ENCODE assay signal across 14 cellular contexts in genomic region chr4:41178372-41179085, GRCh38. TPM values are rescaled to one million over a fixed set of nuclear protein-coding genes. Genes with fewer than 3 reads are reported as not detected.
DNase-seq lines count a peak whose midpoint lies in the region; ATAC-seq, FAIRE-seq and TF ChIP-seq lines count a peak whose summit lies in the region.
"Had no signal": no experiment of that assay in that cellular context is flagged by ENCODE, and none has a peak within 500 bp of the region (broad histone marks: within the 10 kb centered on the region; RNA-seq: fewer than 3 reads in every experiment).

No MANE protein-coding gene starts in this region.

- no peak for ATAC-seq in GM21717 (IDR thresholded peaks at IDR 0.05; ENCODE audit: unreplicated experiment)
- ATAC-seq: natural killer cell had no signal

- no peaks in the 10 kb centered on the region for H3K27me3 ChIP-seq in keratinocyte (ENCODE audit: control insufficient read depth, extremely low read depth, insufficient read depth, low read length)
- no peaks in the 10 kb centered on the region for H3K27me3 ChIP-seq in suprapubic skin

- H3K36me3 ChIP-seq in keratinocyte (ENCODE audit: control insufficient read depth in 2 of 2, extremely low read depth in 1 of 2, insufficient read depth in 2 of 2, low read length in 2 of 2) (no peaks in the 10 kb centered on the region), suprapubic skin (no peaks in the 10 kb centered on the region)

- peaks cover 2% of the 10 kb centered on the region for H3K9me1 ChIP-seq in keratinocyte (ENCODE audit: control insufficient read depth, extremely low read depth, insufficient read depth, low read length)

- TF ChIP-seq CTCF in keratinocyte (optimal IDR thresholded peaks at IDR 0.05 in 1 of 3, IDR thresholded peaks at IDR 0.05 in 1 of 3, conservative IDR thresholded peaks at IDR 0.05 in 1 of 3; ENCODE audit: extremely low read depth in 1 of 3, insufficient read depth in 2 of 3, low read length in 3 of 3) (no peak), suprapubic skin (IDR thresholded peaks at IDR 0.05) (no peak)

- H3K79me2 ChIP-seq in keratinocyte (ENCODE audit: control insufficient read depth, insufficient read depth, low read length) = peaks cover 91% of the 10 kb centered on the region

- dilution Hi-C loops in keratinocyte (cut with MboI; ENCODE audit: extremely low pct_ligation_motif_present, low sequenced_read_pairs) = no loop called here

- FAIRE-seq in keratinocyte (lab: Jason Lieb, UNC) = peak; percentile 78
- FAIRE-seq: G401.6, TTC549 had no signal

- no peak for TF ChIP-seq EP300 in suprapubic skin (IDR thresholded peaks at IDR 0.05)

- no peaks in the 10 kb centered on the region for H3K36me3 Mint-ChIP-seq in T-helper 2 cell treated with Interferon-gamma antibody and Interleukin-4, amounts not matched to agents 5 μg/mL and 100 μg/mL, for 36 hours (ENCODE audit: low read depth)
- H3K36me3 Mint-ChIP-seq: IgD-negative memory B cell, natural killer cell had no signal

- H3K4me1 ChIP-seq in keratinocyte (ENCODE audit: control insufficient read depth, extremely low read depth, insufficient read depth, low read length) (peaks cover 25% of the 10 kb centered on the region), suprapubic skin (peaks cover 40% of the 10 kb centered on the region)

- no peak overlapping the region for H3K4me2 ChIP-seq in keratinocyte (ENCODE audit: control insufficient read depth, extremely low read depth, insufficient read depth, low read depth, low read length)

- H3K27ac ChIP-seq in keratinocyte (ENCODE audit: control insufficient read depth, insufficient read depth, low read length) = no peak overlapping the region
- H3K27ac ChIP-seq in suprapubic skin = peak overlapping the region; percentile 48

- no peak for TF ChIP-seq POLR2A in suprapubic skin (IDR thresholded peaks at IDR 0.05)

- H3K4me3 Mint-ChIP-seq in T-helper 2 cell treated with Interferon-gamma antibody and Interleukin-4, amounts not matched to agents 5 μg/mL and 100 μg/mL, for 36 hours = no peak overlapping the region
- H3K4me3 Mint-ChIP-seq: IgD-negative memory B cell, natural killer cell had no signal

- H4K20me1 ChIP-seq in keratinocyte (ENCODE audit: control insufficient read depth, extremely low read depth, insufficient read depth, low read length) = peaks cover 5% of the 10 kb centered on the region

- no peak overlapping the region for H3K9ac ChIP-seq in keratinocyte (ENCODE audit: control insufficient read depth, extremely low read depth, insufficient read depth, low read length)

- H3K4me3 ChIP-seq in keratinocyte (ENCODE audit: control insufficient read depth in 2 of 3, extremely low read depth in 1 of 3, insufficient read depth in 2 of 3, low read depth in 1 of 3, low read length in 3 of 3) (no peak overlapping the region), suprapubic skin (no peak overlapping the region)

- 78% methylated on average over 4 of the region's 4 CpGs for WGBS in suprapubic skin

- H2AFZ ChIP-seq in keratinocyte (ENCODE audit: control insufficient read depth, low read length) = no peak overlapping the region

- no peaks in the 10 kb centered on the region for H3K9me3 ChIP-seq in keratinocyte (ENCODE audit: control insufficient read depth, low read depth, low read length)
- no peaks in the 10 kb centered on the region for H3K9me3 ChIP-seq in suprapubic skin

- no peak overlapping the region for H3K27ac Mint-ChIP-seq in T-helper 2 cell treated with Interferon-gamma antibody and Interleukin-4, amounts not matched to agents 5 μg/mL and 100 μg/mL, for 36 hours
- H3K27ac Mint-ChIP-seq: IgD-negative memory B cell, natural killer cell had no signal

- no peaks in the 10 kb centered on the region for H3K4me1 Mint-ChIP-seq in T-helper 2 cell treated with Interferon-gamma antibody and Interleukin-4, amounts not matched to agents 5 μg/mL and 100 μg/mL, for 36 hours (ENCODE audit: low read depth)
- H3K4me1 Mint-ChIP-seq: IgD-negative memory B cell, natural killer cell had no signal

- peak; percentile 76 for DNase-seq in HS-27A (ENCODE audit: low read depth)
- DNase-seq in brain pericyte (ENCODE audit: low read depth, low spot score) = peak; percentile 57
- no peak for DNase-seq in keratinocyte (ENCODE audit: low read depth, low spot score)
- no peak for DNase-seq in suprapubic skin (ENCODE audit: low spot score in 2 of 2)
- DNase-seq in T-helper 2 cell treated with Interferon-gamma antibody and Interleukin-4, amounts not matched to agents 5 μg/mL and 100 μg/mL, for 36 hours (ENCODE audit: low spot score) = no peak
- DNase-seq in activated CD4-positive, alpha-beta T cell treated with anti-CD3 and anti-CD28 coated beads for 48 hours = no peak
- no peak for DNase-seq in epidermal melanocyte (ENCODE audit: insufficient read length, low spot score)
- DNase-seq: activated gamma-delta T cell treated with Interleukin-2 at 50 U/mL for 16 hours, natural killer cell, NCI-H774 had no signal

- no peaks in the 10 kb centered on the region for H3K9me3 Mint-ChIP-seq in T-helper 2 cell treated with Interferon-gamma antibody and Interleukin-4, amounts not matched to agents 5 μg/mL and 100 μg/mL, for 36 hours
- H3K9me3 Mint-ChIP-seq: IgD-negative memory B cell had no signal

- H3K27me3 Mint-ChIP-seq in T-helper 2 cell treated with Interferon-gamma antibody and Interleukin-4, amounts not matched to agents 5 μg/mL and 100 μg/mL, for 36 hours (ENCODE audit: low read depth) = peaks cover 3% of the 10 kb centered on the region

RNA-seq across cellular contexts. Expression of gene APBB2, which starts 35.8 kb away (rescaled TPM):
- polyA plus RNA-seq in keratinocyte = 47.0 to 68.3 TPM (median 57.3 TPM) in 3 replicates
- polyA plus RNA-seq in keratinocyte (2011; ENCODE audit: low read depth) = 23.0 TPM
- 50.7 and 53.2 TPM in 2 replicates for polyA plus RNA-seq in keratinocyte (2011; cell fraction: cytosol; rRNA removed)
- polyA plus RNA-seq in keratinocyte (2011; cell fraction: nucleus; rRNA removed) = 104 and 115 TPM in 2 replicates
- 13.7 and 37.4 TPM in 2 replicates for polyA plus RNA-seq in keratinocyte (2012; ENCODE audit: low replicate concordance)
- 88.0 to 138 TPM (median 97.6 TPM) in 3 replicates for polyA minus RNA-seq in keratinocyte
- 40.5 TPM for polyA minus RNA-seq in keratinocyte (2011; cell fraction: cytosol; rRNA and poly(A)+ RNA removed)
- polyA minus RNA-seq in keratinocyte (2011; cell fraction: nucleus; rRNA and poly(A)+ RNA removed) = 67.3 and 155 TPM in 2 replicates
- total RNA-seq in suprapubic skin = 10 to 100 TPM; 42.4 to 95.8 (median 51.3) TPM

Comparison
In these comparisons a context has a peak if more than half of its experiments do, and no peak if none do; other contexts are left out.
1. DNase-seq: peak in HS-27A (single experiment) and brain pericyte (single experiment); none in keratinocyte (single experiment), suprapubic skin (0 of 2), T-helper 2 cell treated with Interferon-gamma antibody and Interleukin-4, amounts not matched to agents 5 μg/mL and 100 μg/mL, for 36 hours (single experiment), activated CD4-positive, alpha-beta T cell treated with anti-CD3 and anti-CD28 coated beads for 48 hours (single experiment) and epidermal melanocyte (single experiment).